ENCODE assay signal across 12 cellular contexts in genomic region chr5:54329731-54330709, GRCh38. TPM values are rescaled to one million over a fixed set of nuclear protein-coding genes. Genes with fewer than 3 reads are reported as not detected.
DNase-seq lines count a peak whose midpoint lies in the region; TF ChIP-seq lines count a peak whose summit lies in the region.
"Had no signal": no experiment of that assay in that cellular context is flagged by ENCODE, and none has a peak within 500 bp of the region (broad histone marks: within the 10 kb centered on the region; RNA-seq: fewer than 3 reads in every experiment).

No MANE protein-coding gene starts in this region.

- CTCF ChIA-PET in CD8-positive, alpha-beta memory T cell (lab: Charles Lee): interaction anchor here (0.9 kb wide), 1 partner anchor 19 kb away, joined by 3 read pairs; no protein-coding TSS in a partner anchor

- H3K4me3 ChIP-seq in CD8-positive, alpha-beta memory T cell (ENCODE audit: low read length): no peak overlapping the region
- H3K4me3 ChIP-seq in vagina: no peak overlapping the region

- H3K4me1 ChIP-seq in CD8-positive, alpha-beta memory T cell (ENCODE audit: insufficient read depth, low read length): no peaks in the 10 kb centered on the region
- H3K4me1 ChIP-seq in vagina: no peaks in the 10 kb centered on the region

- intact Hi-C loops in vagina (cut with DNase I): no loop called here

- peaks cover 0 to 5% (median 2%) of the 10 kb centered on the region in 3 donors for H3K36me3 Mint-ChIP-seq in CD8-positive, alpha-beta memory T cell

- POLR2A ChIA-PET in CD8-positive, alpha-beta memory T cell (lab: Charles Lee): no interaction called here

- H3K27ac ChIP-seq in CD8-positive, alpha-beta memory T cell (ENCODE audit: low read depth, low read length): no peak overlapping the region
- no peak overlapping the region for H3K27ac ChIP-seq in vagina
- H3K27ac ChIP-seq: neutrophil had no signal

- TF ChIP-seq CTCF in vagina (IDR thresholded peaks at IDR 0.05): no peak

- H3K27me3 ChIP-seq in CD8-positive, alpha-beta memory T cell (ENCODE audit: insufficient read depth, low read length, poor library complexity, severe bottlenecking): no peaks in the 10 kb centered on the region
- H3K27me3 ChIP-seq in vagina: no peaks in the 10 kb centered on the region

- no peak for TF ChIP-seq POLR2A in vagina (IDR thresholded peaks at IDR 0.05)

- DNase-seq in COLO668 (lab: John Stamatoyannopoulos, UW; ENCODE audit: unreplicated experiment): peak; percentile 2
- peak; percentile 93 for DNase-seq in LHCN-M2 (ENCODE audit: low read depth)
- DNase-seq in astrocyte of the hippocampus (ENCODE audit: low read depth, low spot score): peak; percentile 76
- DNase-seq in kidney glomerular epithelial cell (lab: John Stamatoyannopoulos, UW): peak; percentile 63
- DNase-seq in CD8-positive, alpha-beta memory T cell: no peak
- no peak for DNase-seq in vagina (ENCODE audit: extremely low spot score in 2 of 2)
- no peak for DNase-seq in OCI-M1 (lab: John Stamatoyannopoulos, UW)
- DNase-seq in activated gamma-delta T cell treated with Interleukin-2 at 50 U/mL for 16 hours: no peak
- DNase-seq: GF-D8, NCI-H1417, SHP77 had no signal

- H3K4me1 Mint-ChIP-seq in CD8-positive, alpha-beta memory T cell: no peaks in the 10 kb centered on the region

- H3K36me3 ChIP-seq in CD8-positive, alpha-beta memory T cell (ENCODE audit: insufficient read depth, low read length): no peaks in the 10 kb centered on the region
- H3K36me3 ChIP-seq in vagina: no peaks in the 10 kb centered on the region
- H3K36me3 ChIP-seq: neutrophil had no signal

- H3K27ac Mint-ChIP-seq in CD8-positive, alpha-beta memory T cell: no peak overlapping the region

- H3K9me3 ChIP-seq in CD8-positive, alpha-beta memory T cell (ENCODE audit: low read length): no peaks in the 10 kb centered on the region
- no peaks in the 10 kb centered on the region for H3K9me3 ChIP-seq in vagina
- H3K9me3 ChIP-seq: neutrophil had no signal

- H3K9me3 Mint-ChIP-seq in CD8-positive, alpha-beta memory T cell: peaks cover 5 to 17% (median 9%) of the 10 kb centered on the region in 5 donors

- H3K27me3 Mint-ChIP-seq in CD8-positive, alpha-beta memory T cell: peaks cover 14 to 74% of the 10 kb centered on the region in 2 donors

- H3K4me3 Mint-ChIP-seq in CD8-positive, alpha-beta memory T cell: no peak overlapping the region

RNA-seq across cellular contexts. Expression of gene ARL15, which starts 19.6 kb away (rescaled TPM):
- total RNA-seq in LHCN-M2 (2014; rRNA removed) (8.7 and 11.2 TPM in 2 replicates), vagina (74.4 TPM)
- 7.3 TPM for polyA plus RNA-seq in LHCN-M2 (2012)
- total RNA-seq in CD8-positive, alpha-beta memory T cell: 1 to 10 TPM; 5.6 to 6.5 TPM
- polyA plus RNA-seq in CD8-positive, alpha-beta memory T cell: 18.8 TPM

Comparison
In these comparisons a context has a peak if more than half of its experiments do, and no peak if none do; other contexts are left out.
1. DNase-seq: peak in COLO668 (single experiment), LHCN-M2 (single experiment), astrocyte of the hippocampus (single experiment) and kidney glomerular epithelial cell (single experiment); none in CD8-positive, alpha-beta memory T cell (0 of 5), vagina (0 of 2), OCI-M1 (single experiment) and activated gamma-delta T cell treated with Interleukin-2 at 50 U/mL for 16 hours (single experiment).